ENCODE assay signal across 1 cellular context in the genomic region with DNA sequence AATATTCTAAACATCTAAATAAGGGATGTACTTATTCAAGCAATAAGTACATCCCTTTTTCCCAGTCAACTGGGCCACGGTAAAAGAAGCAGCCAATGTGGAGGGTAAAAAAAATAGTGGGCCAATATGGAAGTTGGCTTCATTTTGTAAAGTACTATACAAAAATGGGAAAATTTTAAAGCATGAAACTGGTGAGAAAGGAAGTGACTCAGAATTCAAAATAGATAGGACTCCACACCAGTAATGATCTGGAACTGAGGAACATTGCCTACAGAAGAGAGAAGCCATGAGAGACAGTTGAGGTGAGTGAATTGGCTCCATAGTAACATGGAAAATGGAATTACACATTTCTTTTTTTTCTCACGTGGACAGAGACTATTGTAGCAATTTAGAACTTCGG.
A peak's percentile ranks its signal among the peaks of the same experiment; 100 is the strongest.
TF ChIP-seq lines count a peak whose summit lies in the region.

No MANE protein-coding gene starts in this region.

TF ChIP-seq in GM12878, 131 proteins besides CTCF, POLR2A, EP300 and RAD21 (continued from another document):
- TF ChIP-seq, protein P1, sequence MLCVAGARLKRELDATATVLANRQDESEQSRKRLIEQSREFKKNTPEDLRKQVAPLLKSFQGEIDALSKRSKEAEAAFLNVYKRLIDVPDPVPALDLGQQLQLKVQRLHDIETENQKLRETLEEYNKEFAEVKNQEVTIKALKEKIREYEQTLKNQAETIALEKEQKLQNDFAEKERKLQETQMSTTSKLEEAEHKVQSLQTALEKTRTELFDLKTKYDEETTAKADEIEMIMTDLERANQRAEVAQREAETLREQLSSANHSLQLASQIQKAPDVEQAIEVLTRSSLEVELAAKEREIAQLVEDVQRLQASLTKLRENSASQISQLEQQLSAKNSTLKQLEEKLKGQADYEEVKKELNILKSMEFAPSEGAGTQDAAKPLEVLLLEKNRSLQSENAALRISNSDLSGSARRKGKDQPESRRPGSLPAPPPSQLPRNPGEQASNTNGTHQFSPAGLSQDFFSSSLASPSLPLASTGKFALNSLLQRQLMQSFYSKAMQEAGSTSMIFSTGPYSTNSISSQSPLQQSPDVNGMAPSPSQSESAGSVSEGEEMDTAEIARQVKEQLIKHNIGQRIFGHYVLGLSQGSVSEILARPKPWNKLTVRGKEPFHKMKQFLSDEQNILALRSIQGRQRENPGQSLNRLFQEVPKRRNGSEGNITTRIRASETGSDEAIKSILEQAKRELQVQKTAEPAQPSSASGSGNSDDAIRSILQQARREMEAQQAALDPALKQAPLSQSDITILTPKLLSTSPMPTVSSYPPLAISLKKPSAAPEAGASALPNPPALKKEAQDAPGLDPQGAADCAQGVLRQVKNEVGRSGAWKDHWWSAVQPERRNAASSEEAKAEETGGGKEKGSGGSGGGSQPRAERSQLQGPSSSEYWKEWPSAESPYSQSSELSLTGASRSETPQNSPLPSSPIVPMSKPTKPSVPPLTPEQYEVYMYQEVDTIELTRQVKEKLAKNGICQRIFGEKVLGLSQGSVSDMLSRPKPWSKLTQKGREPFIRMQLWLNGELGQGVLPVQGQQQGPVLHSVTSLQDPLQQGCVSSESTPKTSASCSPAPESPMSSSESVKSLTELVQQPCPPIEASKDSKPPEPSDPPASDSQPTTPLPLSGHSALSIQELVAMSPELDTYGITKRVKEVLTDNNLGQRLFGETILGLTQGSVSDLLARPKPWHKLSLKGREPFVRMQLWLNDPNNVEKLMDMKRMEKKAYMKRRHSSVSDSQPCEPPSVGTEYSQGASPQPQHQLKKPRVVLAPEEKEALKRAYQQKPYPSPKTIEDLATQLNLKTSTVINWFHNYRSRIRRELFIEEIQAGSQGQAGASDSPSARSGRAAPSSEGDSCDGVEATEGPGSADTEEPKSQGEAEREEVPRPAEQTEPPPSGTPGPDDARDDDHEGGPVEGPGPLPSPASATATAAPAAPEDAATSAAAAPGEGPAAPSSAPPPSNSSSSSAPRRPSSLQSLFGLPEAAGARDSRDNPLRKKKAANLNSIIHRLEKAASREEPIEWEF (IDR thresholded peaks at IDR 0.05; ENCODE audit: insufficient replicate concordance, low read depth, low read length), result no peak
- TF ChIP-seq, protein P2, sequence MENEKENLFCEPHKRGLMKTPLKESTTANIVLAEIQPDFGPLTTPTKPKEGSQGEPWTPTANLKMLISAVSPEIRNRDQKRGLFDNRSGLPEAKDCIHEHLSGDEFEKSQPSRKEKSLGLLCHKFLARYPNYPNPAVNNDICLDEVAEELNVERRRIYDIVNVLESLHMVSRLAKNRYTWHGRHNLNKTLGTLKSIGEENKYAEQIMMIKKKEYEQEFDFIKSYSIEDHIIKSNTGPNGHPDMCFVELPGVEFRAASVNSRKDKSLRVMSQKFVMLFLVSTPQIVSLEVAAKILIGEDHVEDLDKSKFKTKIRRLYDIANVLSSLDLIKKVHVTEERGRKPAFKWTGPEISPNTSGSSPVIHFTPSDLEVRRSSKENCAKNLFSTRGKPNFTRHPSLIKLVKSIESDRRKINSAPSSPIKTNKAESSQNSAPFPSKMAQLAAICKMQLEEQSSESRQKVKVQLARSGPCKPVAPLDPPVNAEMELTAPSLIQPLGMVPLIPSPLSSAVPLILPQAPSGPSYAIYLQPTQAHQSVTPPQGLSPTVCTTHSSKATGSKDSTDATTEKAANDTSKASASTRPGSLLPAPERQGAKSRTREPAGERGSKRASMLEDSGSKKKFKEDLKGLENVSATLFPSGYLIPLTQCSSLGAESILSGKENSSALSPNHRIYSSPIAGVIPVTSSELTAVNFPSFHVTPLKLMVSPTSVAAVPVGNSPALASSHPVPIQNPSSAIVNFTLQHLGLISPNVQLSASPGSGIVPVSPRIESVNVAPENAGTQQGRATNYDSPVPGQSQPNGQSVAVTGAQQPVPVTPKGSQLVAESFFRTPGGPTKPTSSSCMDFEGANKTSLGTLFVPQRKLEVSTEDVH (IDR thresholded peaks at IDR 0.05; ENCODE audit: low read depth, partially characterized antibody), result no peak
- TF ChIP-seq PML (IDR thresholded peaks at IDR 0.05; ENCODE audit: low read length) (no peak), MEF2A (IDR thresholded peaks at IDR 0.05; ENCODE audit: insufficient read depth, low read depth, low read length) (no peak), TAF1 (IDR thresholded peaks at IDR 0.05; ENCODE audit: borderline replicate concordance, low read depth, low read length) (no peak), LARP7 (IDR thresholded peaks at IDR 0.05) (no peak), SMARCA5 (IDR thresholded peaks at IDR 0.05) (no peak), RUNX3 (IDR thresholded peaks at IDR 0.05; ENCODE audit: low read length) (peak; percentile 33; the same call in 1 of the 2 replicates), CREM (IDR thresholded peaks at IDR 0.05; ENCODE audit: low read depth) (peak; percentile 6; the same call in 1 of the 2 replicates)
- TF ChIP-seq, protein P3, sequence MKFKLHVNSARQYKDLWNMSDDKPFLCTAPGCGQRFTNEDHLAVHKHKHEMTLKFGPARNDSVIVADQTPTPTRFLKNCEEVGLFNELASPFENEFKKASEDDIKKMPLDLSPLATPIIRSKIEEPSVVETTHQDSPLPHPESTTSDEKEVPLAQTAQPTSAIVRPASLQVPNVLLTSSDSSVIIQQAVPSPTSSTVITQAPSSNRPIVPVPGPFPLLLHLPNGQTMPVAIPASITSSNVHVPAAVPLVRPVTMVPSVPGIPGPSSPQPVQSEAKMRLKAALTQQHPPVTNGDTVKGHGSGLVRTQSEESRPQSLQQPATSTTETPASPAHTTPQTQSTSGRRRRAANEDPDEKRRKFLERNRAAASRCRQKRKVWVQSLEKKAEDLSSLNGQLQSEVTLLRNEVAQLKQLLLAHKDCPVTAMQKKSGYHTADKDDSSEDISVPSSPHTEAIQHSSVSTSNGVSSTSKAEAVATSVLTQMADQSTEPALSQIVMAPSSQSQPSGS (IDR thresholded peaks at IDR 0.05; ENCODE audit: low read length), result peak; percentile 16; the same call in 1 of the 2 replicates
- TF ChIP-seq, protein P4, sequence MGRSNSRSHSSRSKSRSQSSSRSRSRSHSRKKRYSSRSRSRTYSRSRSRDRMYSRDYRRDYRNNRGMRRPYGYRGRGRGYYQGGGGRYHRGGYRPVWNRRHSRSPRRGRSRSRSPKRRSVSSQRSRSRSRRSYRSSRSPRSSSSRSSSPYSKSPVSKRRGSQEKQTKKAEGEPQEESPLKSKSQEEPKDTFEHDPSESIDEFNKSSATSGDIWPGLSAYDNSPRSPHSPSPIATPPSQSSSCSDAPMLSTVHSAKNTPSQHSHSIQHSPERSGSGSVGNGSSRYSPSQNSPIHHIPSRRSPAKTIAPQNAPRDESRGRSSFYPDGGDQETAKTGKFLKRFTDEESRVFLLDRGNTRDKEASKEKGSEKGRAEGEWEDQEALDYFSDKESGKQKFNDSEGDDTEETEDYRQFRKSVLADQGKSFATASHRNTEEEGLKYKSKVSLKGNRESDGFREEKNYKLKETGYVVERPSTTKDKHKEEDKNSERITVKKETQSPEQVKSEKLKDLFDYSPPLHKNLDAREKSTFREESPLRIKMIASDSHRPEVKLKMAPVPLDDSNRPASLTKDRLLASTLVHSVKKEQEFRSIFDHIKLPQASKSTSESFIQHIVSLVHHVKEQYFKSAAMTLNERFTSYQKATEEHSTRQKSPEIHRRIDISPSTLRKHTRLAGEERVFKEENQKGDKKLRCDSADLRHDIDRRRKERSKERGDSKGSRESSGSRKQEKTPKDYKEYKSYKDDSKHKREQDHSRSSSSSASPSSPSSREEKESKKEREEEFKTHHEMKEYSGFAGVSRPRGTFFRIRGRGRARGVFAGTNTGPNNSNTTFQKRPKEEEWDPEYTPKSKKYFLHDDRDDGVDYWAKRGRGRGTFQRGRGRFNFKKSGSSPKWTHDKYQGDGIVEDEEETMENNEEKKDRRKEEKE (IDR thresholded peaks at IDR 0.05), result no peak
- TF ChIP-seq, protein P5, sequence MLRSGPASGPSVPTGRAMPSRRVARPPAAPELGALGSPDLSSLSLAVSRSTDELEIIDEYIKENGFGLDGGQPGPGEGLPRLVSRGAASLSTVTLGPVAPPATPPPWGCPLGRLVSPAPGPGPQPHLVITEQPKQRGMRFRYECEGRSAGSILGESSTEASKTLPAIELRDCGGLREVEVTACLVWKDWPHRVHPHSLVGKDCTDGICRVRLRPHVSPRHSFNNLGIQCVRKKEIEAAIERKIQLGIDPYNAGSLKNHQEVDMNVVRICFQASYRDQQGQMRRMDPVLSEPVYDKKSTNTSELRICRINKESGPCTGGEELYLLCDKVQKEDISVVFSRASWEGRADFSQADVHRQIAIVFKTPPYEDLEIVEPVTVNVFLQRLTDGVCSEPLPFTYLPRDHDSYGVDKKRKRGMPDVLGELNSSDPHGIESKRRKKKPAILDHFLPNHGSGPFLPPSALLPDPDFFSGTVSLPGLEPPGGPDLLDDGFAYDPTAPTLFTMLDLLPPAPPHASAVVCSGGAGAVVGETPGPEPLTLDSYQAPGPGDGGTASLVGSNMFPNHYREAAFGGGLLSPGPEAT (IDR thresholded peaks at IDR 0.05; ENCODE audit: low read depth), result 0 out of 2 replicates have a peak, but pooled peaks have one; percentile 43
- TF ChIP-seq, protein P6, sequence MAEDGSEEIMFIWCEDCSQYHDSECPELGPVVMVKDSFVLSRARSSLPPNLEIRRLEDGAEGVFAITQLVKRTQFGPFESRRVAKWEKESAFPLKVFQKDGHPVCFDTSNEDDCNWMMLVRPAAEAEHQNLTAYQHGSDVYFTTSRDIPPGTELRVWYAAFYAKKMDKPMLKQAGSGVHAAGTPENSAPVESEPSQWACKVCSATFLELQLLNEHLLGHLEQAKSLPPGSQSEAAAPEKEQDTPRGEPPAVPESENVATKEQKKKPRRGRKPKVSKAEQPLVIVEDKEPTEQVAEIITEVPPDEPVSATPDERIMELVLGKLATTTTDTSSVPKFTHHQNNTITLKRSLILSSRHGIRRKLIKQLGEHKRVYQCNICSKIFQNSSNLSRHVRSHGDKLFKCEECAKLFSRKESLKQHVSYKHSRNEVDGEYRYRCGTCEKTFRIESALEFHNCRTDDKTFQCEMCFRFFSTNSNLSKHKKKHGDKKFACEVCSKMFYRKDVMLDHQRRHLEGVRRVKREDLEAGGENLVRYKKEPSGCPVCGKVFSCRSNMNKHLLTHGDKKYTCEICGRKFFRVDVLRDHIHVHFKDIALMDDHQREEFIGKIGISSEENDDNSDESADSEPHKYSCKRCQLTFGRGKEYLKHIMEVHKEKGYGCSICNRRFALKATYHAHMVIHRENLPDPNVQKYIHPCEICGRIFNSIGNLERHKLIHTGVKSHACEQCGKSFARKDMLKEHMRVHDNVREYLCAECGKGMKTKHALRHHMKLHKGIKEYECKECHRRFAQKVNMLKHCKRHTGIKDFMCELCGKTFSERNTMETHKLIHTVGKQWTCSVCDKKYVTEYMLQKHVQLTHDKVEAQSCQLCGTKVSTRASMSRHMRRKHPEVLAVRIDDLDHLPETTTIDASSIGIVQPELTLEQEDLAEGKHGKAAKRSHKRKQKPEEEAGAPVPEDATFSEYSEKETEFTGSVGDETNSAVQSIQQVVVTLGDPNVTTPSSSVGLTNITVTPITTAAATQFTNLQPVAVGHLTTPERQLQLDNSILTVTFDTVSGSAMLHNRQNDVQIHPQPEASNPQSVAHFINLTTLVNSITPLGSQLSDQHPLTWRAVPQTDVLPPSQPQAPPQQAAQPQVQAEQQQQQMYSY (CRISPR knock-in tag; IDR thresholded peaks at IDR 0.05), result no peak
- TF ChIP-seq, protein P7, sequence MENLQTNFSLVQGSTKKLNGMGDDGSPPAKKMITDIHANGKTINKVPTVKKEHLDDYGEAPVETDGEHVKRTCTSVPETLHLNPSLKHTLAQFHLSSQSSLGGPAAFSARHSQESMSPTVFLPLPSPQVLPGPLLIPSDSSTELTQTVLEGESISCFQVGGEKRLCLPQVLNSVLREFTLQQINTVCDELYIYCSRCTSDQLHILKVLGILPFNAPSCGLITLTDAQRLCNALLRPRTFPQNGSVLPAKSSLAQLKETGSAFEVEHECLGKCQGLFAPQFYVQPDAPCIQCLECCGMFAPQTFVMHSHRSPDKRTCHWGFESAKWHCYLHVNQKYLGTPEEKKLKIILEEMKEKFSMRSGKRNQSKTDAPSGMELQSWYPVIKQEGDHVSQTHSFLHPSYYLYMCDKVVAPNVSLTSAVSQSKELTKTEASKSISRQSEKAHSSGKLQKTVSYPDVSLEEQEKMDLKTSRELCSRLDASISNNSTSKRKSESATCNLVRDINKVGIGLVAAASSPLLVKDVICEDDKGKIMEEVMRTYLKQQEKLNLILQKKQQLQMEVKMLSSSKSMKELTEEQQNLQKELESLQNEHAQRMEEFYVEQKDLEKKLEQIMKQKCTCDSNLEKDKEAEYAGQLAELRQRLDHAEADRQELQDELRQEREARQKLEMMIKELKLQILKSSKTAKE (IDR thresholded peaks at IDR 0.05; ENCODE audit: low read depth, poor library complexity, severe bottlenecking), result peak; percentile 32
